13 cellular contexts compared by ENCODE assay signal in genomic region chr2:133953524-133953923, GRCh38.
DNase-seq lines count a peak whose midpoint lies in the region; ATAC-seq and TF ChIP-seq lines count a peak whose summit lies in the region.
"Had no signal": no experiment of that assay in that cellular context is flagged by ENCODE, and none has a peak within 500 bp of the region (broad histone marks: within the 10 kb centered on the region; RNA-seq: fewer than 3 reads in every experiment).

No MANE protein-coding gene starts in this region.

- H3K27me3 ChIP-seq in GM06990 (replicated peaks; ENCODE audit: control insufficient read depth, insufficient read depth, low read length): no peaks in the 10 kb centered on the region

- intact Hi-C loops in left ventricle myocardium superior (cut with micrococcal nuclease): no loop called here

- TF ChIP-seq CTCF in GM06990 (IDR thresholded peaks at IDR 0.05; ENCODE audit: insufficient read depth, low read length, poor library complexity, severe bottlenecking) (no peak), foreskin fibroblast (IDR thresholded peaks at IDR 0.05; ENCODE audit: low read depth, low read length) (no peak)

- DNase-seq in GM06990 (ENCODE audit: extremely low read depth, insufficient read length): peak; percentile 75
- DNase-seq in MV-4-11 (lab: John Stamatoyannopoulos, UW): peak; percentile 75
- DNase-seq in HT-29 (ENCODE audit: low spot score): no peak
- no peak for DNase-seq in HuH-7 (ENCODE audit: low spot score)
- no peak for DNase-seq in foreskin fibroblast
- no peak for DNase-seq in left ventricle myocardium superior
- DNase-seq: activated gamma-delta T cell treated with Interleukin-2 at 50 U/mL for 16 hours, foreskin melanocyte, NCI-H1694 had no signal

- ATAC-seq in GM19468 (IDR thresholded peaks at IDR 0.05; ENCODE audit: extremely low read depth, unreplicated experiment) (peak; percentile 61), HG03039 (IDR thresholded peaks at IDR 0.05; ENCODE audit: unreplicated experiment) (peak; percentile 71), left ventricle myocardium superior (no peak)
- ATAC-seq: WTC11 had no signal

- H3K4me3 ChIP-seq in GM06990 (replicated peaks; ENCODE audit: low read depth, low read length): no peak overlapping the region
- H3K4me3 ChIP-seq in foreskin fibroblast (ENCODE audit: low read depth in 1 of 2, low read length in 2 of 2): no peak overlapping the region
- H3K4me3 ChIP-seq: prostate gland had no signal

- no peaks in the 10 kb centered on the region for H3K36me3 ChIP-seq in GM06990 (ENCODE audit: control insufficient read depth, insufficient read depth, low read length)
- H3K36me3 ChIP-seq: prostate gland had no signal

Comparison
In these comparisons a context has a peak if more than half of its experiments do, and no peak if none do; other contexts are left out.
1. DNase-seq: peak in GM06990 (single experiment) and MV-4-11 (single experiment); none in HT-29 (single experiment), HuH-7 (single experiment), foreskin fibroblast (0 of 2) and left ventricle myocardium superior (single experiment).